1 cellular context compared by ENCODE assay signal in the genomic region with DNA sequence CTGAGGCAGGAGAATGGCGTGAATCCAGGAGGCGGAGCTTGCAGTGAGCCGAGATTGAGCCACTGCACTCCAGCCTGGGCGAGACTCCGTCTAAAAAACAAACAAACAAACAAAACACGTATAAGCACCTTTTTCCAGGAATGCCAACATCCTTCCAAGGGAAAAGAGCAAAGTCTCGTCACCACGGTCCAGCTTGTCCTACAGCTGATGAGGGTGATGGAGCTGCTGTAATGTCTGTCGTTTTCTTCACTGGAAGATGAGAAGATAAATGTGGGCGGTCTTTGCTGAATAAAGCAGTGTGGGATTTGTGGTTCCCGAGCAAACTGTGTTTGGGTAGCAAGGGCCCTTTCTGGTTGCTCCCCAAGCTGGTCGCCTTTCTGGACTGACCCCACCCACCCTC.
TF ChIP-seq lines count a peak whose summit lies in the region.

No MANE protein-coding gene starts in this region.

TF ChIP-seq in IMR-90, 13 proteins besides CTCF, POLR2A, EP300 and RAD21 (continued from another document):
- TF ChIP-seq, protein P1, sequence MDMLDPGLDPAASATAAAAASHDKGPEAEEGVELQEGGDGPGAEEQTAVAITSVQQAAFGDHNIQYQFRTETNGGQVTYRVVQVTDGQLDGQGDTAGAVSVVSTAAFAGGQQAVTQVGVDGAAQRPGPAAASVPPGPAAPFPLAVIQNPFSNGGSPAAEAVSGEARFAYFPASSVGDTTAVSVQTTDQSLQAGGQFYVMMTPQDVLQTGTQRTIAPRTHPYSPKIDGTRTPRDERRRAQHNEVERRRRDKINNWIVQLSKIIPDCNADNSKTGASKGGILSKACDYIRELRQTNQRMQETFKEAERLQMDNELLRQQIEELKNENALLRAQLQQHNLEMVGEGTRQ (IDR thresholded peaks at IDR 0.05; ENCODE audit: low read depth, low read length): no peak
- TF ChIP-seq MAZ (IDR thresholded peaks at IDR 0.05; ENCODE audit: borderline replicate concordance, low read depth, low read length) (no peak), CEBPB (IDR thresholded peaks at IDR 0.05; ENCODE audit: low read depth, low read length) (no peak), MXI1 (IDR thresholded peaks at IDR 0.05; ENCODE audit: borderline replicate concordance, low read depth, low read length) (no peak), FOS (IDR thresholded peaks at IDR 0.05; ENCODE audit: low read depth, low read length) (no peak), RCOR1 (IDR thresholded peaks at IDR 0.05; ENCODE audit: insufficient replicate concordance, low read length) (no peak), SMC3 (IDR thresholded peaks at IDR 0.05; ENCODE audit: low read depth, low read length) (no peak), MAFK (IDR thresholded peaks at IDR 0.05; ENCODE audit: low read depth, low read length) (no peak)
- TF ChIP-seq, protein P2, sequence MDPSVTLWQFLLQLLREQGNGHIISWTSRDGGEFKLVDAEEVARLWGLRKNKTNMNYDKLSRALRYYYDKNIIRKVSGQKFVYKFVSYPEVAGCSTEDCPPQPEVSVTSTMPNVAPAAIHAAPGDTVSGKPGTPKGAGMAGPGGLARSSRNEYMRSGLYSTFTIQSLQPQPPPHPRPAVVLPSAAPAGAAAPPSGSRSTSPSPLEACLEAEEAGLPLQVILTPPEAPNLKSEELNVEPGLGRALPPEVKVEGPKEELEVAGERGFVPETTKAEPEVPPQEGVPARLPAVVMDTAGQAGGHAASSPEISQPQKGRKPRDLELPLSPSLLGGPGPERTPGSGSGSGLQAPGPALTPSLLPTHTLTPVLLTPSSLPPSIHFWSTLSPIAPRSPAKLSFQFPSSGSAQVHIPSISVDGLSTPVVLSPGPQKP (IDR thresholded peaks at IDR 0.05; ENCODE audit: borderline replicate concordance, low read depth, low read length): no peak
